10 cellular contexts compared by ENCODE assay signal in the genomic region with DNA sequence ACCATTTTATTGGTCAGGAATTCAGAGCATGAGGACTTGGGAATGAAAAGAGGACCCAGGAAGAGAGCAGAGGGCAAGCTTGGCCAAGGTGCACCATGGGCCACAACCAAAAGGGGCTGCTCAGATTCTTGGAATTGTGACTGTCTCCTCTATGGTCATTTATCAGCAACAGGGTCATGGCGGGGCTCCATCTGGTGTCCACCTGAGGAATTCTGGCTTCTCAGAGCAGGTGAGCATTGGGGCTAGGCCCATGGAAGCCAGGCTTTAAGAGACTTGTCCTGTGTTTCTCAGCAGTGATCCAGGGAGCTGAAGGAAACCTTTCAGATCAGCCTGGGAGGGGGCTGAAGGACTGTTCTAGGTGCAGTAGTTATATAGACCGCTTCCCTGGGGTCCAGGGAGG. TPM values are rescaled to one million over a fixed set of nuclear protein-coding genes. Genes with fewer than 3 reads are reported as not detected.
DNase-seq lines count a peak whose midpoint lies in the region; ATAC-seq, FAIRE-seq and TF ChIP-seq lines count a peak whose summit lies in the region.
"Had no signal": no experiment of that assay in that cellular context is flagged by ENCODE, and none has a peak within 500 bp of the region (broad histone marks: within the 10 kb centered on the region; RNA-seq: fewer than 3 reads in every experiment).

No MANE protein-coding gene starts in this region.

- intact Hi-C loops in endothelial cell of umbilical vein (cut with micrococcal nuclease), result loop anchor here (1.0 kb wide), 3 partner anchors 29 to 100 kb away; no protein-coding TSS in a partner anchor

- no peak overlapping the region for H3K9ac ChIP-seq in Loucy (ENCODE audit: low read depth, low read length, poor library complexity, severe bottlenecking)
- peak overlapping the region; percentile 28 for H3K9ac ChIP-seq in endothelial cell of umbilical vein (replicated peaks; ENCODE audit: extremely low read depth, insufficient read depth, low read length)
- H3K9ac ChIP-seq in trophoblast cell (ENCODE audit: low read length), result no peak overlapping the region

- no peaks in the 10 kb centered on the region for H3K9me3 ChIP-seq in Loucy (ENCODE audit: insufficient read depth, low read depth, low read length)
- H3K9me3 ChIP-seq in endothelial cell of umbilical vein (replicated peaks; ENCODE audit: control insufficient read depth, insufficient read depth, low read length), result no peaks in the 10 kb centered on the region
- H3K9me3 ChIP-seq in trophoblast cell (ENCODE audit: insufficient read depth, low read depth, low read length), result no peaks in the 10 kb centered on the region

- H4K20me1 ChIP-seq in Loucy (ENCODE audit: insufficient read depth, low read length, poor library complexity, severe bottlenecking) (no peaks in the 10 kb centered on the region), endothelial cell of umbilical vein (replicated peaks; ENCODE audit: control insufficient read depth, extremely low read depth, insufficient read depth, low read length) (no peaks in the 10 kb centered on the region)

- peak overlapping the region; percentile 84 for H3K14ac ChIP-seq in trophoblast cell (ENCODE audit: low read length)

- H2BK12ac ChIP-seq in trophoblast cell (ENCODE audit: low read length), result peak overlapping the region; percentile 93

- dilution Hi-C loops in endothelial cell of umbilical vein (cut with MboI; ENCODE audit: extremely low pct_ligation_motif_present, low sequenced_read_pairs), result no loop called here

- H3K23ac ChIP-seq in trophoblast cell (ENCODE audit: low read length), result no peak overlapping the region

- peaks cover 38% of the 10 kb centered on the region for H3K79me2 ChIP-seq in Loucy (ENCODE audit: insufficient read depth, low read length)
- H3K79me2 ChIP-seq in endothelial cell of umbilical vein (ENCODE audit: control insufficient read depth, insufficient read depth, low read length), result peaks cover 4% of the 10 kb centered on the region
- peaks cover 16% of the 10 kb centered on the region for H3K79me2 ChIP-seq in trophoblast cell (ENCODE audit: control insufficient read depth, insufficient read depth, low read length, poor library complexity)

- peak overlapping the region; percentile 70 for H3K4ac ChIP-seq in trophoblast cell (ENCODE audit: low read depth, low read length)

- POLR2A ChIA-PET in endothelial cell of umbilical vein (lab: Charles Lee), result no interaction called here

- TF ChIP-seq CTCF in GM12872 (IDR thresholded peaks at IDR 0.05; ENCODE audit: insufficient read depth, low read depth, low read length) (0 out of 3 replicates have a peak, but pooled peaks have one; percentile 11), Loucy (conservative IDR thresholded peaks at IDR 0.05; ENCODE audit: low read length) (peak; percentile 47), endothelial cell of umbilical vein (IDR thresholded peaks at IDR 0.05; ENCODE audit: extremely low read depth in 1 of 2, insufficient read depth in 1 of 2, low read depth in 1 of 2, low read length in 2 of 2) (no peak)

- no peak for DNase-seq in endothelial cell of umbilical vein (ENCODE audit: low read depth, low spot score)
- DNase-seq in trophoblast cell, result peak; percentile 37 to 55
- no peak for DNase-seq in retina
- DNase-seq in germinal center (ENCODE audit: low spot score), result no peak
- DNase-seq: NCI-H524 treated with DMSO at 0.1 percent for 48 hours had no signal

- no CpG with 5 or more reads among the region's 2 CpGs for WGBS in trophoblast cell (ENCODE audit: extremely low coverage, insufficient coverage, insufficient read length)

- H3K4me3 ChIP-seq in Loucy (ENCODE audit: low read length, poor library complexity, severe bottlenecking) (no peak overlapping the region), endothelial cell of umbilical vein (replicated peaks in 1 of 3; ENCODE audit: insufficient read depth in 1 of 3, low read depth in 1 of 3, low read length in 3 of 3) (no peak overlapping the region), trophoblast cell (ENCODE audit: low read depth, low read length) (no peak overlapping the region)

- peak overlapping the region; percentile 77 for H3K18ac ChIP-seq in trophoblast cell (ENCODE audit: low read length)

- peak; percentile 40 for FAIRE-seq in endothelial cell of umbilical vein (lab: Jason Lieb, UNC)

- H2AK5ac ChIP-seq in trophoblast cell (ENCODE audit: low read length), result peak overlapping the region; percentile 88

- H3K27ac ChIP-seq in endothelial cell of umbilical vein (ENCODE audit: insufficient read depth, low read depth, low read length) (peak overlapping the region; percentile 69), trophoblast cell (ENCODE audit: low read depth, low read length) (peak overlapping the region; percentile 82)

- H4K12ac ChIP-seq in trophoblast cell (ENCODE audit: low read depth, low read length), result no peak overlapping the region

- H2BK120ac ChIP-seq in trophoblast cell (ENCODE audit: insufficient read depth, low read length, poor library complexity), result peak overlapping the region; percentile 89

- CTCF ChIA-PET in endothelial cell of umbilical vein (lab: Charles Lee), result interaction anchor here (0.7 to 1.1 kb wide), 4 partner anchors 12 to 179 kb away, joined by 3 to 4 read pairs (median 3); no protein-coding TSS in a partner anchor

- H2BK5ac ChIP-seq in trophoblast cell (ENCODE audit: low read depth, low read length, poor library complexity), result peak overlapping the region; percentile 89

- H3K4me2 ChIP-seq in Loucy (ENCODE audit: low read depth, low read length, poor library complexity, severe bottlenecking) (no peak overlapping the region), endothelial cell of umbilical vein (ENCODE audit: insufficient read depth, low read length) (peak overlapping the region; percentile 3), trophoblast cell (ENCODE audit: low read length) (no peak overlapping the region)

- no peak for TF ChIP-seq POLR2A in endothelial cell of umbilical vein (IDR thresholded peaks at IDR 0.05; ENCODE audit: low read depth, low read length)

- no peaks in the 10 kb centered on the region for H3K9me1 ChIP-seq in endothelial cell of umbilical vein (replicated peaks; ENCODE audit: control insufficient read depth, extremely low read depth, insufficient read depth, low read length)

- H3K79me1 ChIP-seq in trophoblast cell (ENCODE audit: low read length), result peaks cover 33% of the 10 kb centered on the region

- no TSS peak for BruUV-seq in endothelial cell of umbilical vein (replicated peaks; lab: Mats Ljungman, UMichigan)

- H3K4me1 ChIP-seq in Loucy (ENCODE audit: insufficient read depth, low read length, poor library complexity, severe bottlenecking), result peaks cover 28% of the 10 kb centered on the region
- peaks cover 21% of the 10 kb centered on the region for H3K4me1 ChIP-seq in endothelial cell of umbilical vein (ENCODE audit: control insufficient read depth, extremely low read depth, insufficient read depth, low read length)
- peaks cover 11 to 25% of the 10 kb centered on the region in 2 experiments for H3K4me1 ChIP-seq in trophoblast cell (ENCODE audit: control insufficient read depth in 1 of 2, insufficient read depth in 2 of 2, low read length in 2 of 2)

- no peak overlapping the region for H2AFZ ChIP-seq in Loucy (ENCODE audit: low read length)
- H2AFZ ChIP-seq in endothelial cell of umbilical vein (ENCODE audit: low read depth, low read length), result peak overlapping the region; percentile 18
- H2AFZ ChIP-seq in trophoblast cell (ENCODE audit: insufficient read depth, low read length, poor library complexity), result peak overlapping the region; percentile 32

- ATAC-seq in GM21367 (IDR thresholded peaks at IDR 0.05; ENCODE audit: unreplicated experiment) (no peak), GM21619 (IDR thresholded peaks at IDR 0.05; ENCODE audit: unreplicated experiment) (no peak)
- ATAC-seq: activated T-helper 17 cell treated with anti-CD3 and anti-CD28 coated beads, Interleukin-2, amount 50 U/mL, for 72 hours had no signal

- H3F3A ChIP-seq in Loucy (ENCODE audit: low read depth), result no peaks in the 10 kb centered on the region

- peaks cover 7% of the 10 kb centered on the region for H3K27me3 ChIP-seq in Loucy (ENCODE audit: insufficient read depth, low read length, poor library complexity, severe bottlenecking)
- no peaks in the 10 kb centered on the region for H3K27me3 ChIP-seq in endothelial cell of umbilical vein (ENCODE audit: control insufficient read depth in 2 of 2, insufficient read depth in 2 of 2, low read length in 2 of 2)
- H3K27me3 ChIP-seq in trophoblast cell (ENCODE audit: insufficient read depth, low read length), result peaks cover 3% of the 10 kb centered on the region

- peak overlapping the region; percentile 92 for H4K91ac ChIP-seq in trophoblast cell (ENCODE audit: low read depth, low read length)

- H3K36me3 ChIP-seq in Loucy (ENCODE audit: insufficient read depth, low read length) (no peaks in the 10 kb centered on the region), endothelial cell of umbilical vein (ENCODE audit: control insufficient read depth in 2 of 2, extremely low read depth in 1 of 2, insufficient read depth in 2 of 2, low read length in 2 of 2) (no peaks in the 10 kb centered on the region), trophoblast cell (ENCODE audit: control insufficient read depth in 1 of 2, insufficient read depth in 2 of 2, low read length in 2 of 2) (no peaks in the 10 kb centered on the region)

- peak overlapping the region; percentile 71 for H4K8ac ChIP-seq in trophoblast cell (ENCODE audit: low read depth, low read length)

- H3K9me2 ChIP-seq in Loucy (replicated peaks; ENCODE audit: low read depth, low read length), result no peaks in the 10 kb centered on the region

TF ChIP-seq in endothelial cell of umbilical vein, 7 proteins besides CTCF, POLR2A, EP300 and RAD21 (continues in another document):
- TF ChIP-seq POLR2AphosphoS5 (IDR thresholded peaks at IDR 0.05; ENCODE audit: insufficient read depth, low read depth, low read length) (no peak), JUN (IDR thresholded peaks at IDR 0.05; ENCODE audit: borderline replicate concordance, insufficient read depth, insufficient read length, low read depth) (no peak), EZH2 (IDR thresholded peaks at IDR 0.05; ENCODE audit: borderline replicate concordance, low read depth, low read length, severe bottlenecking) (no peak)
- TF ChIP-seq, protein P1, sequence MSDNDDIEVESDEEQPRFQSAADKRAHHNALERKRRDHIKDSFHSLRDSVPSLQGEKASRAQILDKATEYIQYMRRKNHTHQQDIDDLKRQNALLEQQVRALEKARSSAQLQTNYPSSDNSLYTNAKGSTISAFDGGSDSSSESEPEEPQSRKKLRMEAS (IDR thresholded peaks at IDR 0.05; ENCODE audit: insufficient read depth, insufficient read length), result no peak

RNA-seq across cellular contexts. Expression of a gene that starts 2.6 kb away (rescaled TPM):
- 20.8 and 29.5 TPM in 2 replicates for total RNA-seq in endothelial cell of umbilical vein
- 5.1 and 5.8 TPM in 2 replicates for polyA plus RNA-seq in endothelial cell of umbilical vein
- 6.3 and 8.4 TPM in 2 replicates for polyA plus RNA-seq in endothelial cell of umbilical vein (2011; cell fraction: cytosol; rRNA removed)
- polyA plus RNA-seq in endothelial cell of umbilical vein (2011; cell fraction: nucleus; rRNA removed), result 8.8 and 10.4 TPM in 2 replicates
- 11.8 and 12.4 TPM in 2 replicates for polyA plus RNA-seq in endothelial cell of umbilical vein (2012)
- polyA minus RNA-seq in endothelial cell of umbilical vein, result 10.6 and 13.4 TPM in 2 replicates
- polyA minus RNA-seq in endothelial cell of umbilical vein (2011; cell fraction: cytosol; rRNA and poly(A)+ RNA removed), result not detected
- polyA minus RNA-seq in endothelial cell of umbilical vein (2011; cell fraction: nucleus; rRNA and poly(A)+ RNA removed), result 15.2 and 18.2 TPM in 2 replicates
- 34.8 and 36.0 TPM in 2 replicates for polyA plus RNA-seq in trophoblast cell (2013)

Comparison
In these comparisons a context has a peak if more than half of its experiments do, and no peak if none do; other contexts are left out.
1. CTCF ChIP-seq: peak in GM12872 (single experiment) and Loucy (single experiment); none in endothelial cell of umbilical vein (0 of 2).
2. DNase-seq: peak in trophoblast cell (2 of 2); none in endothelial cell of umbilical vein (single experiment), retina (single experiment) and germinal center (single experiment).